In genomic region chr11:111785886-111786412, GRCh38 we compare ENCODE assay signal across 1 cellular context.
A peak's percentile ranks its signal among the peaks of the same experiment; 100 is the strongest.
TF ChIP-seq lines count a peak whose summit lies in the region.

No MANE protein-coding gene starts in this region.

TF ChIP-seq in HepG2, 621 proteins besides CTCF, POLR2A, EP300 and RAD21 (continued from another document and continues in another):
- no peak for TF ChIP-seq PLSCR1 (CRISPR knock-in tag; IDR thresholded peaks at IDR 0.05; ENCODE audit: borderline replicate concordance)
- no peak for TF ChIP-seq ZNF772 (CRISPR knock-in tag; IDR thresholded peaks at IDR 0.05)
- TF ChIP-seq RXRA (CRISPR knock-in tag; IDR thresholded peaks at IDR 0.05), result no peak
- no peak for TF ChIP-seq DBP (CRISPR knock-in tag; IDR thresholded peaks at IDR 0.05; ENCODE audit: not compliant biosample characterization)
- no peak for TF ChIP-seq ZNF512 (CRISPR knock-in tag; IDR thresholded peaks at IDR 0.05)
- TF ChIP-seq ZNF557 (CRISPR knock-in tag; IDR thresholded peaks at IDR 0.05), result no peak
- TF ChIP-seq ZFY (CRISPR knock-in tag; IDR thresholded peaks at IDR 0.05), result no peak
- TF ChIP-seq KDM6A (CRISPR knock-in tag; IDR thresholded peaks at IDR 0.05; ENCODE audit: low read depth), result peak; percentile 17; the same call in 1 of the 2 replicates
- TF ChIP-seq RBM39 (IDR thresholded peaks at IDR 0.05; ENCODE audit: low read depth, low read length, poor library complexity, severe bottlenecking), result no peak
- TF ChIP-seq ZSCAN9 (CRISPR knock-in tag; IDR thresholded peaks at IDR 0.05; ENCODE audit: borderline replicate concordance), result 0 out of 2 replicates have a peak, but pooled peaks have one; percentile 31
- TF ChIP-seq, protein P1, sequence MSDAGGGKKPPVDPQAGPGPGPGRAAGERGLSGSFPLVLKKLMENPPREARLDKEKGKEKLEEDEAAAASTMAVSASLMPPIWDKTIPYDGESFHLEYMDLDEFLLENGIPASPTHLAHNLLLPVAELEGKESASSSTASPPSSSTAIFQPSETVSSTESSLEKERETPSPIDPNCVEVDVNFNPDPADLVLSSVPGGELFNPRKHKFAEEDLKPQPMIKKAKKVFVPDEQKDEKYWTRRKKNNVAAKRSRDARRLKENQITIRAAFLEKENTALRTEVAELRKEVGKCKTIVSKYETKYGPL (CRISPR knock-in tag; IDR thresholded peaks at IDR 0.05), result no peak
- TF ChIP-seq ATF6 (CRISPR knock-in tag; conservative IDR thresholded peaks at IDR 0.05), result no peak
- TF ChIP-seq NAIF1 (CRISPR knock-in tag; IDR thresholded peaks at IDR 0.05; ENCODE audit: borderline replicate concordance), result no peak
- TF ChIP-seq, protein P2, sequence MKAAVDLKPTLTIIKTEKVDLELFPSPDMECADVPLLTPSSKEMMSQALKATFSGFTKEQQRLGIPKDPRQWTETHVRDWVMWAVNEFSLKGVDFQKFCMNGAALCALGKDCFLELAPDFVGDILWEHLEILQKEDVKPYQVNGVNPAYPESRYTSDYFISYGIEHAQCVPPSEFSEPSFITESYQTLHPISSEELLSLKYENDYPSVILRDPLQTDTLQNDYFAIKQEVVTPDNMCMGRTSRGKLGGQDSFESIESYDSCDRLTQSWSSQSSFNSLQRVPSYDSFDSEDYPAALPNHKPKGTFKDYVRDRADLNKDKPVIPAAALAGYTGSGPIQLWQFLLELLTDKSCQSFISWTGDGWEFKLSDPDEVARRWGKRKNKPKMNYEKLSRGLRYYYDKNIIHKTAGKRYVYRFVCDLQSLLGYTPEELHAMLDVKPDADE (CRISPR knock-in tag; IDR thresholded peaks at IDR 0.05), result no peak
- no peak for TF ChIP-seq CSRNP1 (CRISPR knock-in tag; IDR thresholded peaks at IDR 0.05)
- TF ChIP-seq PRDM10 (CRISPR knock-in tag; IDR thresholded peaks at IDR 0.05; ENCODE audit: low read depth), result no peak
- peak; percentile 26; the same call in 1 of the 2 replicates for TF ChIP-seq FOXO1 (CRISPR knock-in tag; IDR thresholded peaks at IDR 0.05)
- TF ChIP-seq BCL6 (CRISPR knock-in tag; IDR thresholded peaks at IDR 0.05), result 0 out of 2 replicates have a peak, but pooled peaks have one; percentile 24
- no peak for TF ChIP-seq PHF20 (CRISPR knock-in tag; IDR thresholded peaks at IDR 0.05)
- TF ChIP-seq ZFP36L1 (CRISPR knock-in tag; IDR thresholded peaks at IDR 0.05), result no peak
- TF ChIP-seq ZNF264 (CRISPR knock-in tag; IDR thresholded peaks at IDR 0.05), result peak; percentile 57; the same call in 1 of the 2 replicates
- no peak for TF ChIP-seq ATF3 (CRISPR knock-in tag; IDR thresholded peaks at IDR 0.05)
- TF ChIP-seq, protein P3, sequence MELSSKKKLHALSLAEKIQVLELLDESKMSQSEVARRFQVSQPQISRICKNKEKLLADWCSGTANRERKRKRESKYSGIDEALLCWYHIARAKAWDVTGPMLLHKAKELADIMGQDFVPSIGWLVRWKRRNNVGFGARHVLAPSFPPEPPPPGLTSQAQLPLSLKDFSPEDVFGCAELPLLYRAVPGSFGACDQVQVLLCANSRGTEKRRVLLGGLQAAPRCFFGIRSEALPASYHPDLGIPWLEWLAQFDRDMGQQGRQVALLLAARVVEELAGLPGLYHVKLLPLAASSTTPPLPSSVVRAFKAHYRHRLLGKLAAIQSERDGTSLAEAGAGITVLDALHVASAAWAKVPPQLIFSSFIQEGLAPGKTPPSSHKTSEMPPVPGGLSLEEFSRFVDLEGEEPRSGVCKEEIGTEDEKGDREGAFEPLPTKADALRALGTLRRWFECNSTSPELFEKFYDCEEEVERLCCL (CRISPR knock-in tag; IDR thresholded peaks at IDR 0.05; ENCODE audit: borderline replicate concordance), result no peak
- TF ChIP-seq TP53 (CRISPR knock-in tag; conservative IDR thresholded peaks at IDR 0.05), result no peak
- no peak for TF ChIP-seq ZNF225 (CRISPR knock-in tag; IDR thresholded peaks at IDR 0.05)
- TF ChIP-seq FOXP1 (IDR thresholded peaks at IDR 0.05), result no peak
- TF ChIP-seq FOXP1 (CRISPR knock-in tag; IDR thresholded peaks at IDR 0.05), result 0 out of 2 replicates have a peak, but pooled peaks have one; percentile 32
- TF ChIP-seq ZNF280D (CRISPR knock-in tag; IDR thresholded peaks at IDR 0.05), result no peak
- TF ChIP-seq ZC3H13 (CRISPR knock-in tag; IDR thresholded peaks at IDR 0.05), result no peak
- TF ChIP-seq STAT6 (CRISPR knock-in tag; IDR thresholded peaks at IDR 0.05; ENCODE audit: borderline replicate concordance), result 0 out of 2 replicates have a peak, but pooled peaks have one; percentile 32
- TF ChIP-seq CERS6 (CRISPR knock-in tag; IDR thresholded peaks at IDR 0.05), result no peak
- TF ChIP-seq TRIM24 (CRISPR knock-in tag; IDR thresholded peaks at IDR 0.05), result no peak
- TF ChIP-seq ZNF292 (CRISPR knock-in tag; IDR thresholded peaks at IDR 0.05; ENCODE audit: borderline replicate concordance, low read depth), result 0 out of 2 replicates have a peak, but pooled peaks have one; percentile 46
- no peak for TF ChIP-seq TEAD3 (CRISPR knock-in tag; optimal IDR thresholded peaks at IDR 0.05; ENCODE audit: borderline replicate concordance)
- TF ChIP-seq GATAD2A (CRISPR knock-in tag; IDR thresholded peaks at IDR 0.05), result peak; percentile 84
- no peak for TF ChIP-seq ZNF672 (CRISPR knock-in tag; IDR thresholded peaks at IDR 0.05)
